ENCODE assay signal across 14 cellular contexts in genomic region chr6:21738180-21739094, GRCh38.
DNase-seq lines count a peak whose midpoint lies in the region; ATAC-seq and TF ChIP-seq lines count a peak whose summit lies in the region.
"Had no signal": no experiment of that assay in that cellular context is flagged by ENCODE, and none has a peak within 500 bp of the region (broad histone marks: within the 10 kb centered on the region; RNA-seq: fewer than 3 reads in every experiment).

No MANE protein-coding gene starts in this region.

- peak overlapping the region in 1 of 2 donors; percentile 6 for H3K27ac ChIP-seq in left lung
- no peak overlapping the region for H3K27ac ChIP-seq in suprapubic skin

- ATAC-seq in left lung = peak; percentile 88
- ATAC-seq: naive thymus-derived CD4-positive, alpha-beta T cell; stimulated activated effector memory CD8-positive, alpha-beta T cell treated with anti-CD3 and anti-CD28 coated beads, Interleukin-12 subunit alpha, Interleukin-12 subunit beta, amount 100 ng/mL, for 72 hours had no signal

- no peaks in the 10 kb centered on the region for H3K36me3 ChIP-seq in left lung
- H3K36me3 ChIP-seq in suprapubic skin = no peaks in the 10 kb centered on the region

- no peaks in the 10 kb centered on the region for H3K9me3 ChIP-seq in left lung
- H3K9me3 ChIP-seq in suprapubic skin = no peaks in the 10 kb centered on the region

- H3K4me1 ChIP-seq in left lung (peaks cover 0 to 4% of the 10 kb centered on the region in 2 donors), suprapubic skin (no peaks in the 10 kb centered on the region)

- TF ChIP-seq POLR2A in suprapubic skin (IDR thresholded peaks at IDR 0.05) = no peak

- 75% methylated on average over 5 of the region's 5 CpGs for WGBS in suprapubic skin

- intact Hi-C loops in left lung (cut with DNase I) = no loop called here

- TF ChIP-seq CTCF in left lung (IDR thresholded peaks at IDR 0.05) (no peak), suprapubic skin (IDR thresholded peaks at IDR 0.05) (no peak)

- no peak for TF ChIP-seq RAD21 in Ishikawa (IDR thresholded peaks at IDR 0.05; ENCODE audit: low read depth)

- peak; percentile 26 for DNase-seq in COR-L47 (lab: John Stamatoyannopoulos, UW)
- DNase-seq in SHP77 (lab: John Stamatoyannopoulos, UW) = peak; percentile 87 to 88
- DNase-seq in left lung = no peak
- no peak for DNase-seq in AG08396 (ENCODE audit: low spot score)
- no peak for DNase-seq in suprapubic skin (ENCODE audit: low spot score in 2 of 2)
- DNase-seq in activated T-cell treated with anti-CD3 and anti-CD28 coated beads for 4 hours = no peak
- DNase-seq in medulla oblongata (ENCODE audit: extremely low spot score) = no peak
- DNase-seq: activated CD4-positive, alpha-beta T cell treated with anti-CD3 and anti-CD28 coated beads, Interleukin-2, amount 50 U/mL, for 4 hours; AML-193; effector CD8-positive, alpha-beta T cell; naive thymus-derived CD4-positive, alpha-beta T cell; NCI-H187 had no signal

- TF ChIP-seq EP300 in Ishikawa (IDR thresholded peaks at IDR 0.05; ENCODE audit: borderline replicate concordance) (no peak), suprapubic skin (IDR thresholded peaks at IDR 0.05) (no peak)

- no peaks in the 10 kb centered on the region for H3K27me3 ChIP-seq in left lung
- no peaks in the 10 kb centered on the region for H3K27me3 ChIP-seq in suprapubic skin

- H3K4me3 ChIP-seq in left lung (no peak overlapping the region), suprapubic skin (no peak overlapping the region)

TF ChIP-seq in Ishikawa, 13 proteins besides CTCF, POLR2A, EP300 and RAD21:
- TF ChIP-seq TEAD4 (IDR thresholded peaks at IDR 0.05) = peak; percentile 70
- 0 out of 2 replicates have a peak, but pooled peaks have one; percentile 21 for TF ChIP-seq NFIC (IDR thresholded peaks at IDR 0.05)
- no peak for TF ChIP-seq ZBTB7A (IDR thresholded peaks at IDR 0.05; ENCODE audit: low read depth)

Comparison
In these comparisons a context has a peak if more than half of its experiments do, and no peak if none do; other contexts are left out.
1. DNase-seq: peak in COR-L47 (single experiment) and SHP77 (2 of 2); none in left lung (0 of 2), AG08396 (single experiment), suprapubic skin (0 of 2), activated T-cell treated with anti-CD3 and anti-CD28 coated beads for 4 hours (single experiment) and medulla oblongata (single experiment).